Comparison of ENCODE assay signal across 9 cellular contexts in the genomic region with DNA sequence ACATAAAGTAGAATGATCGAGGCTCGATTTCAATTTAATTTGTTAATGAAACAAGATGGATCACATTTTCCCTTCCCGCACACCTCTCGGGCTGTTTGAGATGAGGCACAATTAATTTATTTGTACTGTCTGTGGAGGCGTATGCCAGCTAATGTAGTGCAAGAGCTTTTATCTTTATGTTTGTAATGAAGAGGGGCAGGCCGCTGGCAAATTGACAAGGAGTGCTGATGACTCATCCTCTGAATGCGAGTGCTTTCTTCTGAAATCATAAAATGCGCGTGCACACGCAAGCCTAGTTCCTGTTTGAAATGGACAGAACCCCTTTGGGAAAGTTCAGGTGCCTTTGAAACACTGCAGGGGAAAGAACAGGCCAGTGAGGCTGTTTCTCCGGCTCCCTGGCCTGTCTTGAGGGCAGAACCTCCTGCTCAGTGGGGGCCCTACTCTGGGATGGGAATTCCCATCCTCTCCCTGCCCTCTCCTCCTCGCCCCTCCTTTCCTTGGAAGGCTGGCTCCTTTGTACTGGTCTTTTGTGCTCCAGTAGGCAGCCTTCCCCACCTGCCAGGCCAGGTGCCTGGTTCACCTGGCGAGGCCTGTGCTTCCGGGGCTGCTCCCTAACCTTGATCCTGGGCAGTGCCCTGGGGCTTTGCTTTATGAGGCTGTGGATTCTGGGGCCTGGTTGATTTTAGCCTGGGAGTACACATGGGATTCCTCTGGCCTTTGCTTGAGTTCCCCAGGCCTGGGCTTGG. TPM values are rescaled to one million over a fixed set of nuclear protein-coding genes. Genes with fewer than 3 reads are reported as not detected.
DNase-seq lines count a peak whose midpoint lies in the region; ATAC-seq and TF ChIP-seq lines count a peak whose summit lies in the region.
"Had no signal": no experiment of that assay in that cellular context is flagged by ENCODE, and none has a peak within 500 bp of the region (broad histone marks: within the 10 kb centered on the region; RNA-seq: fewer than 3 reads in every experiment).

No MANE protein-coding gene starts in this region.

- WGBS in testis, 2 donors: 63 to 68% methylated on average over 14 of the region's 14 CpGs

- H3K27me3 ChIP-seq in testis (no peaks in the 10 kb centered on the region), WERI-Rb-1 (ENCODE audit: insufficient read depth, low read depth, severe bottlenecking) (no peaks in the 10 kb centered on the region)

- TF ChIP-seq CTCF in testis (IDR thresholded peaks at IDR 0.05) (no peak), WERI-Rb-1 (IDR thresholded peaks at IDR 0.05; ENCODE audit: low read depth, low read length) (no peak)

- no peak for ATAC-seq in GM19395 (IDR thresholded peaks at IDR 0.05; ENCODE audit: unreplicated experiment)

- DNase-seq in DMS79 treated with DMSO at 0.1 percent for 48 hours (lab: John Stamatoyannopoulos, UW): peak; percentile 97
- peak; percentile 58 to 79 for DNase-seq in NCI-H1930 (lab: John Stamatoyannopoulos, UW)
- peak; percentile 91 for DNase-seq in astrocyte of the hippocampus (ENCODE audit: low read depth, low spot score)
- DNase-seq in iPS-NIHi11 (ENCODE audit: low spot score): peak; percentile 85
- peak; percentile 81 for DNase-seq in testis
- no peak for DNase-seq in WERI-Rb-1
- DNase-seq in GM19238 (ENCODE audit: insufficient read length, low spot score): no peak

- intact Hi-C loops in testis (cut with DNase I; ENCODE audit: low total_unique reads): no loop called here

- peak overlapping the region; percentile 36 to 63 for H3K27ac ChIP-seq in testis
- H3K27ac ChIP-seq in WERI-Rb-1: no peak overlapping the region

- TF ChIP-seq POLR2A in testis (IDR thresholded peaks at IDR 0.05): no peak

- H3K9me3 ChIP-seq in testis: no peaks in the 10 kb centered on the region
- H3K9me3 ChIP-seq in WERI-Rb-1 (ENCODE audit: severe bottlenecking): no peaks in the 10 kb centered on the region

- H3K4me3 ChIP-seq in testis: no peak overlapping the region
- H3K4me3 ChIP-seq in WERI-Rb-1 (ENCODE audit: low read depth, low read length): no peak overlapping the region

- peaks cover 27% of the 10 kb centered on the region for H3K4me1 ChIP-seq in testis

- no peaks in the 10 kb centered on the region for H3K36me3 ChIP-seq in testis (ENCODE audit: low read depth, missing control alignments)
- peaks cover 4% of the 10 kb centered on the region; the same call in 1 of the 2 replicates for H3K36me3 ChIP-seq in WERI-Rb-1

RNA-seq across cellular contexts. Expression of a gene that starts 50.3 kb away (rescaled TPM):
- 10 to 100 TPM; 63.5 to 78.1 TPM for total RNA-seq in testis
- polyA plus RNA-seq in testis (ENCODE audit: insufficient read depth, low read depth, low replicate concordance): 24.6 TPM
- total RNA-seq: mononuclear cell had no signal

Comparison
In these comparisons a context has a peak if more than half of its experiments do, and no peak if none do; other contexts are left out.
1. DNase-seq: peak in DMS79 treated with DMSO at 0.1 percent for 48 hours (single experiment), NCI-H1930 (2 of 2), astrocyte of the hippocampus (single experiment), iPS-NIHi11 (single experiment) and testis (single experiment); none in WERI-Rb-1 (single experiment) and GM19238 (single experiment).